ENCODE assay signal across 10 cellular contexts in the genomic region with DNA sequence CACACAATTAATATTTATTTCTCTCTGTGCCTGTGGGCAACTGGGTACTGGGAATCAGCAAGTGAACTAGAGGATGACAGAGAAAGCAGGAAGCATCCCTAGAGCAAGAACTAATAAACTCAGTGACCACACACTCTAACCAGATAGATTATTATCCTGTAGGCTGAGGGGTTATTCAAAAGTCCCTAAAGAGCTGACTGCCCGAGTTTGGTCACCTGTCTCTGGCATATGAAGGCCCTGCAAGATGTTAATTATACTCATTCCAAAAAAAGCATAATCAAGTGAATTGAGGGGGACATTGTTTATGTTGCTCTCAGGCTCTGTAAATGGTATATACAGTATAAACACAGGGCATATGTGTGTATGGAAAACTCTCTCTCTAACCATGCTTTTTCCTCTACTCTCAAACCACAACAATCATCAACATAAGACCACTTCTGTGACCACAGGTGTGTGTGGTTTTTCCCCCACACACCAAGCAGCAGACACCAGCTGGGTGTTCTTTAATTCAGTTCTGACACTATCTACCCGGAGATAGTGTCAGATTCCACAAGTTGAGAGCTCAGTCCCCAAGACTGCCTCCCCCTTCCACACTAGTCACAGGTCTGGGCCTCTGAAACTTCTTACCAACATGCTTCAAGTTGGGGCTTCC. TPM values are rescaled to one million over a fixed set of nuclear protein-coding genes. Genes with fewer than 3 reads are reported as not detected.
DNase-seq lines count a peak whose midpoint lies in the region; ATAC-seq lines count a peak whose summit lies in the region.
"Had no signal": no experiment of that assay in that cellular context is flagged by ENCODE, and none has a peak within 500 bp of the region (broad histone marks: within the 10 kb centered on the region; RNA-seq: fewer than 3 reads in every experiment).

No MANE protein-coding gene starts in this region.

- DNase-seq in activated CD4-positive, alpha-beta T cell treated with anti-CD3 and anti-CD28 coated beads for 36 hours = peak; percentile 63
- no peak for DNase-seq in activated CD4-positive, alpha-beta T cell treated with anti-CD3 and anti-CD28 coated beads for 1 hour
- DNase-seq in activated T-cell treated with anti-CD3 and anti-CD28 coated beads, Interleukin-2, amount 50 U/mL, for 48 hours = peak; percentile 62 to 63
- no peak for DNase-seq in stimulated activated naive B cell treated with anti-CD40 and anti-IgM and Interleukin-4, amounts not matched to agents 10 μg/mL and 1 μg/mL and 100 μg/mL, for 72 hours
- DNase-seq in NCI-H510A (lab: John Stamatoyannopoulos, UW) = no peak
- no peak for DNase-seq in NCI-H1417 (lab: John Stamatoyannopoulos, UW)
- DNase-seq in dedifferentiated amniotic fluid mesenchymal stem cell (ENCODE audit: extremely low spot score) = no peak
- DNase-seq: ACHN had no signal

- peaks cover 6% of the 10 kb centered on the region for H3K9me3 Mint-ChIP-seq in activated CD4-positive, alpha-beta T cell treated with anti-CD3 and anti-CD28 coated beads for 36 hours (ENCODE audit: low read depth)
- H3K9me3 Mint-ChIP-seq in stimulated activated naive B cell treated with anti-CD40 and anti-IgM and Interleukin-4, amounts not matched to agents 10 μg/mL and 1 μg/mL and 100 μg/mL, for 72 hours = peaks cover 0 to 4% of the 10 kb centered on the region in 2 donors

- peak; percentile 94 for ATAC-seq in activated CD4-positive, alpha-beta T cell treated with anti-CD3 and anti-CD28 coated beads for 36 hours
- peak; percentile 87 for ATAC-seq in HG03442 (IDR thresholded peaks at IDR 0.05; ENCODE audit: unreplicated experiment)
- ATAC-seq in stimulated activated naive B cell treated with anti-CD40 and anti-IgM and Interleukin-4, amounts not matched to agents 10 μg/mL and 1 μg/mL and 100 μg/mL, for 72 hours (replicated peaks) = peak; percentile 51 to 65

- POLR2A ChIA-PET in activated CD4-positive, alpha-beta T cell treated with anti-CD3 and anti-CD28 coated beads for 36 hours (lab: Charles Lee) = interaction anchor here (0.5 to 1.4 kb wide), 3 partner anchors 16 to 115 kb away, joined by 3 to 5 read pairs (median 3); a partner anchor contains a TSS

- intact Hi-C loops in activated CD4-positive, alpha-beta T cell treated with anti-CD3 and anti-CD28 coated beads for 36 hours (cut with DNase I, micrococcal nuclease) = loop anchor here (1.0 kb wide), 1 partner anchor 16 kb away; no protein-coding TSS in a partner anchor

- peaks cover 6% of the 10 kb centered on the region for H3K36me3 Mint-ChIP-seq in activated CD4-positive, alpha-beta T cell treated with anti-CD3 and anti-CD28 coated beads for 36 hours (ENCODE audit: low read depth)
- H3K36me3 Mint-ChIP-seq in stimulated activated naive B cell treated with anti-CD40 and anti-IgM and Interleukin-4, amounts not matched to agents 10 μg/mL and 1 μg/mL and 100 μg/mL, for 72 hours = peaks cover 2 to 3% of the 10 kb centered on the region in 2 donors
- H3K36me3 Mint-ChIP-seq: mesothelial cell of epicardium had no signal

- peak overlapping the region; percentile 21 for H3K27ac Mint-ChIP-seq in activated CD4-positive, alpha-beta T cell treated with anti-CD3 and anti-CD28 coated beads for 36 hours
- no peak overlapping the region for H3K27ac Mint-ChIP-seq in stimulated activated naive B cell treated with anti-CD40 and anti-IgM and Interleukin-4, amounts not matched to agents 10 μg/mL and 1 μg/mL and 100 μg/mL, for 72 hours
- H3K27ac Mint-ChIP-seq: mesothelial cell of epicardium had no signal

- H3K27me3 Mint-ChIP-seq in activated CD4-positive, alpha-beta T cell treated with anti-CD3 and anti-CD28 coated beads for 36 hours = peaks cover 7% of the 10 kb centered on the region
- H3K27me3 Mint-ChIP-seq in stimulated activated naive B cell treated with anti-CD40 and anti-IgM and Interleukin-4, amounts not matched to agents 10 μg/mL and 1 μg/mL and 100 μg/mL, for 72 hours = peaks cover under 1 to 5% of the 10 kb centered on the region in 2 donors

- CTCF ChIA-PET in activated CD4-positive, alpha-beta T cell treated with anti-CD3 and anti-CD28 coated beads for 36 hours (lab: Charles Lee) = interaction anchor here (1.3 to 1.6 kb wide), 2 partner anchors 16 to 61 kb away, joined by 3 to 5 read pairs; no protein-coding TSS in a partner anchor

- H3K4me1 Mint-ChIP-seq in activated CD4-positive, alpha-beta T cell treated with anti-CD3 and anti-CD28 coated beads for 36 hours = peaks cover 18% of the 10 kb centered on the region
- peaks cover 0 to 2% of the 10 kb centered on the region in 2 donors for H3K4me1 Mint-ChIP-seq in stimulated activated naive B cell treated with anti-CD40 and anti-IgM and Interleukin-4, amounts not matched to agents 10 μg/mL and 1 μg/mL and 100 μg/mL, for 72 hours
- H3K4me1 Mint-ChIP-seq: mesothelial cell of epicardium had no signal

- peak overlapping the region; percentile 29 for H3K4me3 Mint-ChIP-seq in activated CD4-positive, alpha-beta T cell treated with anti-CD3 and anti-CD28 coated beads for 36 hours
- no peak overlapping the region for H3K4me3 Mint-ChIP-seq in stimulated activated naive B cell treated with anti-CD40 and anti-IgM and Interleukin-4, amounts not matched to agents 10 μg/mL and 1 μg/mL and 100 μg/mL, for 72 hours
- H3K4me3 Mint-ChIP-seq: mesothelial cell of epicardium had no signal

RNA-seq across cellular contexts. Expression of a gene that starts 6.2 kb away (rescaled TPM):
- total RNA-seq in activated CD4-positive, alpha-beta T cell treated with anti-CD3 and anti-CD28 coated beads for 36 hours = 10 to 100 TPM; 11.4 TPM

RNA-seq across cellular contexts. Expression of a gene that starts 56.2 kb away (rescaled TPM):
- total RNA-seq in activated CD4-positive, alpha-beta T cell treated with anti-CD3 and anti-CD28 coated beads for 36 hours = 10 to 100 TPM; 18.2 to 20.1 TPM

Comparison
In these comparisons a context has a peak if more than half of its experiments do, and no peak if none do; other contexts are left out.
1. DNase-seq: peak in activated CD4-positive, alpha-beta T cell treated with anti-CD3 and anti-CD28 coated beads for 36 hours (single experiment) and activated T-cell treated with anti-CD3 and anti-CD28 coated beads, Interleukin-2, amount 50 U/mL, for 48 hours (2 of 2); none in activated CD4-positive, alpha-beta T cell treated with anti-CD3 and anti-CD28 coated beads for 1 hour (single experiment), stimulated activated naive B cell treated with anti-CD40 and anti-IgM and Interleukin-4, amounts not matched to agents 10 μg/mL and 1 μg/mL and 100 μg/mL, for 72 hours (single experiment), NCI-H510A (single experiment), NCI-H1417 (0 of 3) and dedifferentiated amniotic fluid mesenchymal stem cell (single experiment).
2. Peak in every context shown above with its lines, with median percentiles within 50 percentile points of each other: ATAC-seq.